Comparison of ENCODE assay signal across 10 cellular contexts in genomic region chr5:132094393-132095076, GRCh38. TPM values are rescaled to one million over a fixed set of nuclear protein-coding genes. Genes with fewer than 3 reads are reported as not detected.
DNase-seq lines count a peak whose midpoint lies in the region; ATAC-seq, FAIRE-seq and TF ChIP-seq lines count a peak whose summit lies in the region.
"Had no signal": no experiment of that assay in that cellular context is flagged by ENCODE, and none has a peak within 500 bp of the region (broad histone marks: within the 10 kb centered on the region; RNA-seq: fewer than 3 reads in every experiment).

No MANE protein-coding gene starts in this region.

- H3K9me3 ChIP-seq in A549 (no peaks in the 10 kb centered on the region), heart left ventricle (no peaks in the 10 kb centered on the region)

- peaks cover 2% of the 10 kb centered on the region for H3K9me3 Mint-ChIP-seq in activated naive CD8-positive, alpha-beta T cell (ENCODE audit: low read depth)

- no peak for TF ChIP-seq RAD21 in A549 (conservative IDR thresholded peaks at IDR 0.05 in 1 of 2, IDR thresholded peaks at IDR 0.05 in 1 of 2)

- H3K4me1 ChIP-seq in A549 (peaks cover 17% of the 10 kb centered on the region), heart left ventricle (peaks cover 0 to 16% (median 0%) of the 10 kb centered on the region in 12 donors)

- ATAC-seq in A549 (peak; percentile 81 to 85), heart left ventricle (no peak)

- peaks cover 32% of the 10 kb centered on the region for H3K4me1 Mint-ChIP-seq in activated naive CD8-positive, alpha-beta T cell (ENCODE audit: low read depth)

- FAIRE-seq in A549 (lab: Jason Lieb, UNC) (no peak), H54 (lab: Jason Lieb, UNC) (no peak)
- FAIRE-seq: small intestine had no signal

- no peaks in the 10 kb centered on the region for H3K36me3 ChIP-seq in heart left ventricle

- CTCF ChIA-PET in A549 (lab: Yijun Ruan, JAX) = interaction anchor here (0.8 to 3.7 kb wide), 7 partner anchors 10 to 40 kb away, joined by 3 to 32 read pairs (median 5); no protein-coding TSS in a partner anchor

- peaks cover 2% of the 10 kb centered on the region for H3K36me3 Mint-ChIP-seq in activated naive CD8-positive, alpha-beta T cell

- in situ Hi-C loops in GM13977 (cut with MboI; ENCODE audit: low pct_unique_long_range_greater_than_20kb, low sequenced_read_pairs, unreplicated experiment) = no loop called here

- H3K4me2 ChIP-seq in A549 = peak overlapping the region; percentile 50

- DNase-seq in A549 (ENCODE audit: low read depth in 1 of 2, low spot score in 1 of 2) = peak; percentile 68 to 69
- DNase-seq in H54 (ENCODE audit: insufficient read length, low spot score) = peak; percentile 40
- DNase-seq in iris pigment epithelial cell (ENCODE audit: low read depth) = peak; percentile 95
- no peak for DNase-seq in NCI-H446 treated with DMSO at 0.1 percent for 48 hours (lab: John Stamatoyannopoulos, UW)
- no peak for DNase-seq in heart left ventricle
- DNase-seq in COR-L47 (lab: John Stamatoyannopoulos, UW) = no peak
- no peak for DNase-seq in GM13977 (ENCODE audit: low spot score)
- DNase-seq: small intestine had no signal

- H3K27ac ChIP-seq in A549 = peak overlapping the region; percentile 28 to 64; a peak in 5 of 6 replicates
- H3K27ac ChIP-seq in heart left ventricle = no peak overlapping the region

- intact Hi-C loops in heart left ventricle (cut with DNase I) = no loop called here

- no peaks in the 10 kb centered on the region for H3K27me3 ChIP-seq in heart left ventricle

- no peaks in the 10 kb centered on the region for H3K27me3 Mint-ChIP-seq in activated naive CD8-positive, alpha-beta T cell

- peak overlapping the region; percentile 25 for H3K27ac Mint-ChIP-seq in activated naive CD8-positive, alpha-beta T cell

- no peak overlapping the region for H3K4me3 Mint-ChIP-seq in activated naive CD8-positive, alpha-beta T cell

- POLR2A ChIA-PET in A549 (lab: Yijun Ruan, JAX) = interaction anchor here (0.6 to 1.3 kb wide), 3 partner anchors 8 to 121 kb away, joined by 3 to 6 read pairs (median 4); no protein-coding TSS in a partner anchor

- whole genome bisulfite sequencing in A549 (ENCODE audit: missing lambda C conversion rate) = 13% methylated on average over 12 of the region's 12 CpGs
- WGBS in heart left ventricle, 4 donors = 66 to 72% (median 69%) methylated on average over 8 to 12 of the region's 12 CpGs

- TF ChIP-seq CTCF in A549 (IDR thresholded peaks at IDR 0.05) (no peak), heart left ventricle (IDR thresholded peaks at IDR 0.05) (no peak), GM13977 (IDR thresholded peaks at IDR 0.05; ENCODE audit: extremely low read depth, insufficient read depth, missing control alignments) (no peak)

- no peak for TF ChIP-seq EP300 in A549 (IDR thresholded peaks at IDR 0.05)

- TF ChIP-seq POLR2A in A549 (IDR thresholded peaks at IDR 0.05; ENCODE audit: low read length) = no peak
- TF ChIP-seq POLR2A in H54 (IDR thresholded peaks at IDR 0.05; ENCODE audit: low read depth, low read length) = no peak
- TF ChIP-seq POLR2A in heart left ventricle (IDR thresholded peaks at IDR 0.05) = no peak

- H3K4me3 ChIP-seq in A549 (no peak overlapping the region), heart left ventricle (no peak overlapping the region)

TF ChIP-seq in A549, 52 proteins besides CTCF, POLR2A, EP300 and RAD21:
- TF ChIP-seq FOSL2 (IDR thresholded peaks at IDR 0.05) (no peak), FOSL2 (CRISPR knock-in tag; IDR thresholded peaks at IDR 0.05) (peak; percentile 77), JUNB (IDR thresholded peaks at IDR 0.05) (peak; percentile 63), PHF8 (IDR thresholded peaks at IDR 0.05; ENCODE audit: borderline replicate concordance, low read depth) (no peak), USF2 (IDR thresholded peaks at IDR 0.05) (0 out of 2 replicates have a peak, but pooled peaks have one; percentile 8), ZFP36 (IDR thresholded peaks at IDR 0.05; ENCODE audit: borderline replicate concordance, partially characterized antibody) (no peak)

RNA-seq across cellular contexts. Expression of gene CSF2, which starts 20.9 kb away (rescaled TPM):
- 0.21 TPM in 1 of 2 replicates, not detected in the other for polyA plus RNA-seq in A549 (2011; rRNA removed)
- polyA plus RNA-seq in A549 (2012; cell fraction: cytosol; rRNA removed) = 0.19 TPM in 2 replicates
- 0.11 and 0.76 TPM in 2 replicates for polyA plus RNA-seq in A549 (2012; cell fraction: nucleus; rRNA removed)
- polyA plus RNA-seq in A549 (2017; fragmentation: RNase III; extraction: RNeasy Plus Mini Kit Qiagen cat#74134 plus additional on column Dnase treatment) = 0.34 TPM in 1 of 3 replicates, not detected in the others
- not detected in 2 replicates for polyA minus RNA-seq in A549 (2011; rRNA and poly(A)+ RNA removed)
- under 1 TPM in 1 of 9 donors, not detected in 8; 0.67 TPM for total RNA-seq in heart left ventricle
- not detected for polyA plus RNA-seq in heart left ventricle
- total RNA-seq: urinary bladder had no signal
- polyA plus RNA-seq: urinary bladder had no signal

RNA-seq across cellular contexts. Expression of gene IL3, which starts 34.1 kb away (rescaled TPM):
- not detected in 2 replicates for polyA plus RNA-seq in A549 (2011; rRNA removed)
- polyA plus RNA-seq in A549 (2012; cell fraction: cytosol; rRNA removed) = not detected in 2 replicates
- polyA plus RNA-seq in A549 (2012; cell fraction: nucleus; rRNA removed) = not detected in 2 replicates
- polyA plus RNA-seq in A549 (2017; fragmentation: RNase III; extraction: RNeasy Plus Mini Kit Qiagen cat#74134 plus additional on column Dnase treatment) = not detected in 3 replicates
- polyA minus RNA-seq in A549 (2011; rRNA and poly(A)+ RNA removed) = not detected in 2 replicates
- total RNA-seq in heart left ventricle = not detected
- polyA plus RNA-seq in heart left ventricle = not detected
- total RNA-seq: urinary bladder had no signal
- polyA plus RNA-seq: small intestine, urinary bladder had no signal

Comparison
In these comparisons a context has a peak if more than half of its experiments do, and no peak if none do; other contexts are left out.
1. ATAC-seq: peak in A549 (2 of 2); none in heart left ventricle (0 of 4).
2. DNase-seq: peak in A549 (2 of 2), H54 (single experiment) and iris pigment epithelial cell (single experiment); none in NCI-H446 treated with DMSO at 0.1 percent for 48 hours (single experiment), heart left ventricle (0 of 5), COR-L47 (single experiment) and GM13977 (single experiment).
3. H3K27ac ChIP-seq: peak in A549 (2 of 2); none in heart left ventricle (0 of 12).